In the genomic region with DNA sequence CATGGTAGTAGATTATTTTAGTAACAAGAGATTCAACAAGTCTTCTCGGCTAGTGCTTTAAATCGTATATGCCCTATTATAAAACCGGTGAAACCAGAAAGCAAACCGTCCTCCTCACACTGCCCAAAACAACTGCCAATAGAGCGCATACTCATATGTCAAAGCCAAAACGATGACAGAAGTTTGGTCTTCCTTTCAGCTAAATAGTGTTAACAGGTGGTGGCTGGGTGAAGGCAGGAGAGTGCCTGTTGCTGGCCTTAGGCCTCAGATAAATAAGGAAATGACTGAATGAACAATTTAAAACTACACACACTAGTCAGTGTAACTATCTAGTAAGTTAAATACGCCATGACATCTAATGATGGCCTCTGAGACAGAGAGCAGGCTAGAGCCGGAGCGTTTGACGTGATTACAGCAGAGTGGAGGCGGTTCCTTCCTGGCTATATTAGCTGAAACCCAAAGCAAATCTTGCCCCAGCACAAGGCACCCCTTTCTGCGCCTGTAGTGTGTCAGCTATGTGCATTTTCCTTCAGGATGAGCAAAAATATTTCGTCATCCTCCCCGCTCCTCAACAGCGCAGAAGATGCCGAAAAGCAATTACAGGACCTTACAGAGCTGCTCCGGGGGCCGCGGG, we compare ENCODE assay signal across 8 cellular contexts. TPM values are rescaled to one million over a fixed set of nuclear protein-coding genes. Genes with fewer than 3 reads are reported as not detected.
A peak's percentile ranks its signal among the peaks of the same experiment; 100 is the strongest.
DNase-seq lines count a peak whose midpoint lies in the region; ATAC-seq, FAIRE-seq and TF ChIP-seq lines count a peak whose summit lies in the region.

No MANE protein-coding gene starts in this region.

- H3K27me3 ChIP-seq in CD4-positive, alpha-beta T cell (ENCODE audit: control insufficient read depth, insufficient read depth, low read length), result peaks cover 68% of the 10 kb centered on the region
- H3K27me3 ChIP-seq in neural progenitor cell, result peaks cover 64% of the 10 kb centered on the region

- H3K9me3 Mint-ChIP-seq in CD4-positive, alpha-beta T cell, result peaks cover 8% of the 10 kb centered on the region
- H3K9me3 Mint-ChIP-seq in neural progenitor cell, result peaks cover 24% of the 10 kb centered on the region

- H3K4me3 ChIP-seq in neural progenitor cell, result peak overlapping the region; percentile 54

- H3K4me1 ChIP-seq in neural progenitor cell, result no peaks in the 10 kb centered on the region

- H3K9me3 ChIP-seq in CD4-positive, alpha-beta T cell (ENCODE audit: control insufficient read depth, low read length), result peaks cover 17% of the 10 kb centered on the region
- peaks cover 5% of the 10 kb centered on the region for H3K9me3 ChIP-seq in neural progenitor cell (ENCODE audit: low read depth)

- no peaks in the 10 kb centered on the region for H3K4me1 Mint-ChIP-seq in CD4-positive, alpha-beta T cell (ENCODE audit: low read depth)
- peaks cover 7% of the 10 kb centered on the region for H3K4me1 Mint-ChIP-seq in neural progenitor cell

- peaks cover 78% of the 10 kb centered on the region for H3K27me3 Mint-ChIP-seq in CD4-positive, alpha-beta T cell
- H3K27me3 Mint-ChIP-seq in neural progenitor cell (ENCODE audit: insufficient read depth, low read depth), result peaks cover 14% of the 10 kb centered on the region

- no peaks in the 10 kb centered on the region for H3F3A ChIP-seq in neural progenitor cell (ENCODE audit: low read depth)

- peak overlapping the region; percentile 6 for H3K4me3 Mint-ChIP-seq in CD4-positive, alpha-beta T cell
- peak overlapping the region; percentile 84 for H3K4me3 Mint-ChIP-seq in neural progenitor cell

- no peaks in the 10 kb centered on the region for H3K36me3 ChIP-seq in neural progenitor cell

- no peak overlapping the region for H2AFZ ChIP-seq in neural progenitor cell (replicated peaks)

- FAIRE-seq in GM12892 (lab: Jason Lieb, UNC), result no peak

- no peak overlapping the region for H3K27ac ChIP-seq in CD4-positive, alpha-beta T cell (ENCODE audit: low read depth, low read length)
- no peak overlapping the region for H3K27ac ChIP-seq in neural progenitor cell

- CTCF ChIA-PET in CD4-positive, alpha-beta T cell (lab: Charles Lee), result no interaction called here

- H4K20me1 ChIP-seq in neural progenitor cell (ENCODE audit: low read depth), result peaks cover 18% of the 10 kb centered on the region

- no peak overlapping the region for H3K9ac ChIP-seq in neural progenitor cell

- intact Hi-C loops in CD4-positive, alpha-beta T cell (cut with DNase I, micrococcal nuclease), result no loop called here

- H3K4me2 ChIP-seq in neural progenitor cell, result peak overlapping the region; percentile 79

- DNase-seq in CD4-positive, alpha-beta T cell, result no peak
- DNase-seq in NCI-H2227 (lab: John Stamatoyannopoulos, UW; ENCODE audit: unreplicated experiment), result peak; percentile 54
- no peak for DNase-seq in neural progenitor cell (ENCODE audit: low spot score)
- DNase-seq in GM12892 (ENCODE audit: insufficient read length), result no peak
- DNase-seq in T-helper 9 cell, result no peak

- no peak for TF ChIP-seq CTCF in CD4-positive, alpha-beta T cell (IDR thresholded peaks at IDR 0.05)
- TF ChIP-seq CTCF in neural progenitor cell (IDR thresholded peaks at IDR 0.05), result no peak

- TF ChIP-seq POLR2A in GM12892 (IDR thresholded peaks at IDR 0.05; ENCODE audit: low read depth, low read length), result no peak

- no peak for ATAC-seq in CD4-positive, alpha-beta T cell (ENCODE audit: poor library complexity)
- peak; percentile 33 for ATAC-seq in esophagus mucosa
- ATAC-seq in HG02840 (IDR thresholded peaks at IDR 0.05; ENCODE audit: low FRiP score, unreplicated experiment), result no peak
- ATAC-seq in GM19467 (IDR thresholded peaks at IDR 0.05; ENCODE audit: unreplicated experiment), result no peak

- H3K27ac Mint-ChIP-seq in CD4-positive, alpha-beta T cell, result no peak overlapping the region
- H3K27ac Mint-ChIP-seq in neural progenitor cell, result no peak overlapping the region

- H3K36me3 Mint-ChIP-seq in CD4-positive, alpha-beta T cell (ENCODE audit: low read depth), result no peaks in the 10 kb centered on the region
- H3K36me3 Mint-ChIP-seq in neural progenitor cell, result peaks cover 20% of the 10 kb centered on the region

- POLR2A ChIA-PET in CD4-positive, alpha-beta T cell (lab: Charles Lee), result no interaction called here

- no peaks in the 10 kb centered on the region for H3K79me2 ChIP-seq in neural progenitor cell (ENCODE audit: low read depth)

RNA-seq across cellular contexts. Expression of a gene that starts 1.6 kb away (rescaled TPM):
- under 1 TPM; 0.06 to 0.08 TPM for total RNA-seq in CD4-positive, alpha-beta T cell
- 0.48 TPM for total RNA-seq in esophagus mucosa
- total RNA-seq in neural progenitor cell (ENCODE audit: low replicate concordance), result 0.34 and 0.37 TPM in 2 replicates
- not detected for polyA plus RNA-seq in GM12892 (2012; ENCODE audit: missing spikeins)
